ENCODE assay signal across 16 cellular contexts in genomic region chr12:130160711-130161231, GRCh38. TPM values are rescaled to one million over a fixed set of nuclear protein-coding genes. Genes with fewer than 3 reads are reported as not detected.
DNase-seq lines count a peak whose midpoint lies in the region; ATAC-seq, FAIRE-seq and TF ChIP-seq lines count a peak whose summit lies in the region.
"Had no signal": no experiment of that assay in that cellular context is flagged by ENCODE, and none has a peak within 500 bp of the region (broad histone marks: within the 10 kb centered on the region; RNA-seq: fewer than 3 reads in every experiment).

No MANE protein-coding gene starts in this region.

- H3K4me3 ChIP-seq in right lobe of liver = no peak overlapping the region
- no peak overlapping the region for H3K4me3 ChIP-seq in HepG2 (replicated peaks in 1 of 3; ENCODE audit: insufficient read depth in 1 of 3, low read depth in 2 of 3, low read length in 3 of 3)
- H3K4me3 ChIP-seq in iPS-20b (ENCODE audit: low read length) = peak overlapping the region; percentile 58
- peak overlapping the region; percentile 58 for H3K4me3 ChIP-seq in psoas muscle

- no TSS peak for BruUV-seq in HepG2 (replicated peaks; lab: Mats Ljungman, UMichigan)

- no peak for TF ChIP-seq RAD21 in HepG2 (CRISPR knock-in tag; IDR thresholded peaks at IDR 0.05)

- no peak for TF ChIP-seq CTCF in right lobe of liver (IDR thresholded peaks at IDR 0.05)
- TF ChIP-seq CTCF in HepG2 (CRISPR knock-in tag; IDR thresholded peaks at IDR 0.05) = no peak
- no peak for TF ChIP-seq CTCF in psoas muscle (IDR thresholded peaks at IDR 0.05)

- H4K20me1 ChIP-seq in HepG2 (ENCODE audit: insufficient read depth, low read length) = no peaks in the 10 kb centered on the region

- H3K9me3 ChIP-seq in right lobe of liver (no peaks in the 10 kb centered on the region), HepG2 (ENCODE audit: low read length) (no peaks in the 10 kb centered on the region), iPS-20b (ENCODE audit: insufficient read depth, low read depth, low read length) (no peaks in the 10 kb centered on the region), psoas muscle (no peaks in the 10 kb centered on the region)

- H3K4me2 ChIP-seq in HepG2 (ENCODE audit: low read depth, low read length) = no peak overlapping the region

- ATAC-seq in right lobe of liver = no peak
- no peak for ATAC-seq in HepG2
- ATAC-seq in psoas muscle = no peak
- no peak for ATAC-seq in GM18867 (IDR thresholded peaks at IDR 0.05; ENCODE audit: unreplicated experiment)
- ATAC-seq: Panc1 had no signal

- H3K27me3 ChIP-seq in right lobe of liver = peaks cover 0 to 32% of the 10 kb centered on the region in 2 donors
- peaks cover 3 to 47% of the 10 kb centered on the region in 2 experiments; a peak in 4 of 5 replicates for H3K27me3 ChIP-seq in HepG2 (ENCODE audit: control insufficient read depth in 1 of 2, insufficient read depth in 2 of 2, low read length in 2 of 2)
- H3K27me3 ChIP-seq in iPS-20b (ENCODE audit: insufficient read depth, low read length) = peaks cover 96% of the 10 kb centered on the region
- H3K27me3 ChIP-seq in psoas muscle (ENCODE audit: insufficient read depth in 3 of 3, low read length in 2 of 3) = peaks cover 0 to 66% (median 16%) of the 10 kb centered on the region in 3 donors

- H2AFZ ChIP-seq in HepG2 (ENCODE audit: low read length) = no peak overlapping the region

- WGBS in right lobe of liver (ENCODE audit: insufficient coverage, low coverage, low lambda C conversion rate, missing lambda C conversion rate) = 1% methylated on average over 13 of the region's 44 CpGs
- 15% methylated on average over 10 of the region's 44 CpGs for WGBS in HepG2 (ENCODE audit: low lambda C conversion rate)
- WGBS in psoas muscle, 3 donors = 5 to 12% (median 8%) methylated on average over 37 to 44 of the region's 44 CpGs

- no peak for TF ChIP-seq EP300 in HepG2 (IDR thresholded peaks at IDR 0.05; ENCODE audit: low read depth in 2 of 2, low read length in 2 of 2)
- no peak for TF ChIP-seq EP300 in HepG2 (CRISPR knock-in tag; IDR thresholded peaks at IDR 0.05; ENCODE audit: borderline replicate concordance)

- H3K4me1 ChIP-seq in right lobe of liver (peaks cover 0 to 10% (median 0%) of the 10 kb centered on the region in 4 donors), HepG2 (ENCODE audit: insufficient read depth, low read length) (no peaks in the 10 kb centered on the region), iPS-20b (ENCODE audit: insufficient read depth, low read length) (peaks cover 45% of the 10 kb centered on the region), psoas muscle (no peaks in the 10 kb centered on the region)

- FAIRE-seq in HepG2 (lab: Jason Lieb, UNC) = no peak
- FAIRE-seq: A204.1 had no signal

- H3K36me3 ChIP-seq in right lobe of liver (no peaks in the 10 kb centered on the region), HepG2 (replicated peaks in 1 of 2; ENCODE audit: control insufficient read depth in 1 of 2, insufficient read depth in 2 of 2, low read length in 2 of 2) (no peaks in the 10 kb centered on the region), iPS-20b (ENCODE audit: insufficient read depth, low read depth, low read length) (no peaks in the 10 kb centered on the region), psoas muscle (ENCODE audit: insufficient read depth in 1 of 2, low read depth in 1 of 2) (no peaks in the 10 kb centered on the region)

- no peak for TF ChIP-seq POLR2A in right lobe of liver (IDR thresholded peaks at IDR 0.05)
- no peak for TF ChIP-seq POLR2A in HepG2 (IDR thresholded peaks at IDR 0.05; ENCODE audit: insufficient read depth in 1 of 2, low read depth in 2 of 2, low read length in 2 of 2)

- in situ Hi-C loops in HepG2 (cut with HindIII; ENCODE audit: extremely low pct_ligation_motif_present, low pct_unique_long_range_greater_than_20kb) = no loop called here

- POLR2A ChIA-PET in HepG2 (lab: Yijun Ruan, JAX) (no interaction called here), HEK293T (lab: Yijun Ruan, JAX) (no interaction called here)

- intact Hi-C loops in right lobe of liver (cut with DNase I) = no loop called here
- intact Hi-C loops in HepG2 (cut with micrococcal nuclease; ENCODE audit: unreplicated experiment) = no loop called here
- intact Hi-C loops in psoas muscle (cut with DNase I) = no loop called here

- CTCF ChIA-PET in HepG2 (lab: Yijun Ruan, JAX; ENCODE audit: low intra/inter-chr PET ratio, low total read pairs) = no interaction called here
- CTCF ChIA-PET in HEK293T (lab: Yijun Ruan, JAX) = interaction anchor here (1.1 kb wide), 1 partner anchor 29 kb away, joined by 3 read pairs; no protein-coding TSS in a partner anchor

- H3K9ac ChIP-seq in HepG2 (ENCODE audit: insufficient read depth, low read depth, low read length) (no peak overlapping the region), iPS-20b (ENCODE audit: low read depth, low read length) (no peak overlapping the region)

- H3K27ac ChIP-seq in right lobe of liver = no peak overlapping the region
- no peak overlapping the region for H3K27ac ChIP-seq in HepG2 (ENCODE audit: extremely low read length, insufficient read depth, low read length)
- H3K27ac ChIP-seq in iPS-20b (ENCODE audit: low read length) = no peak overlapping the region
- no peak overlapping the region for H3K27ac ChIP-seq in psoas muscle

- peak in 2 of 3 donors; percentile 14 to 36 for DNase-seq in right lobe of liver
- no peak for DNase-seq in HepG2 (ENCODE audit: low spot score)
- no peak for DNase-seq in psoas muscle
- DNase-seq in KG1 (lab: John Stamatoyannopoulos, UW) = no peak
- no peak for DNase-seq in NCI-H187 treated with DMSO at 0.1 percent for 48 hours (lab: John Stamatoyannopoulos, UW)
- DNase-seq in HEK293T (ENCODE audit: extremely low spot score) = no peak
- DNase-seq: CD4-positive, CD25-positive, alpha-beta regulatory T cell; DMS79 treated with DMSO at 0.1 percent for 48 hours; HCEC 1CT had no signal

- H3K79me2 ChIP-seq in HepG2 (ENCODE audit: insufficient read depth, low read length) = no peaks in the 10 kb centered on the region

TF ChIP-seq in HepG2, 621 proteins besides CTCF, POLR2A, EP300 and RAD21 (continues in another document):
- TF ChIP-seq ZNF569 (CRISPR knock-in tag; IDR thresholded peaks at IDR 0.05; ENCODE audit: borderline replicate concordance) = no peak
- TF ChIP-seq BRD4 (CRISPR knock-in tag; IDR thresholded peaks at IDR 0.05) = no peak
- no peak for TF ChIP-seq PHF5A (CRISPR knock-in tag; IDR thresholded peaks at IDR 0.05; ENCODE audit: low read depth, unreplicated experiment)
- TF ChIP-seq ZBTB8A (CRISPR knock-in tag; IDR thresholded peaks at IDR 0.05; ENCODE audit: borderline replicate concordance, low read depth) = no peak
- TF ChIP-seq CREBL2 (CRISPR knock-in tag; IDR thresholded peaks at IDR 0.05; ENCODE audit: borderline replicate concordance) = no peak
- no peak for TF ChIP-seq U2AF1 (optimal IDR thresholded peaks at IDR 0.05; ENCODE audit: low read depth, low read length)
- no peak for TF ChIP-seq ZNF253 (CRISPR knock-in tag; IDR thresholded peaks at IDR 0.05; ENCODE audit: borderline replicate concordance)

TF ChIP-seq in HEK293T, 16 proteins besides CTCF, POLR2A, EP300 and RAD21:
- TF ChIP-seq FOXA1 (IDR thresholded peaks at IDR 0.05) (no peak), L3MBTL2 (conservative IDR thresholded peaks at IDR 0.05) (no peak), CTBP1 (IDR thresholded peaks at IDR 0.05; ENCODE audit: borderline replicate concordance) (no peak), NFRKB (IDR thresholded peaks at IDR 0.05) (no peak), TARDBP (IDR thresholded peaks at IDR 0.05) (no peak), BHLHE40 (IDR thresholded peaks at IDR 0.05; ENCODE audit: borderline replicate concordance) (no peak), ELF4 (IDR thresholded peaks at IDR 0.05) (no peak)

RNA-seq across cellular contexts. Expression of gene FZD10, which starts 1.5 kb away (rescaled TPM):
- total RNA-seq in right lobe of liver (not detected), HepG2 (2016; rRNA removed; fragmentation: Illumina TruSeq; extraction: Trizol) (not detected in 2 replicates), psoas muscle (under 1 TPM; 0.17 to 0.68 (median 0.42) TPM)
- total RNA-seq in HepG2 (2016; cell fraction: cytosol; rRNA removed; fragmentation: Illumina TruSeq; extraction: Trizol; ENCODE audit: low read depth) = not detected in 2 replicates
- not detected in 2 replicates for total RNA-seq in HepG2 (2016; cell fraction: insoluble cytoplasmic fraction; rRNA removed; fragmentation: Illumina TruSeq; extraction: Trizol)
- not detected in 2 replicates for total RNA-seq in HepG2 (2016; cell fraction: membrane; rRNA removed; fragmentation: Illumina TruSeq; extraction: Trizol)
- total RNA-seq in HepG2 (2016; cell fraction: nucleus; rRNA removed; fragmentation: Illumina TruSeq; extraction: Trizol) = not detected in 2 replicates
- polyA plus RNA-seq in HepG2 (2011; rRNA removed) (not detected in 2 replicates), psoas muscle (under 1 TPM; 0.18 to 0.31 (median 0.26) TPM)
- not detected in 2 replicates for polyA plus RNA-seq in HepG2 (2011; cell fraction: cytosol; rRNA removed)
- polyA plus RNA-seq in HepG2 (2011; cell fraction: nucleus; rRNA removed) = not detected in 2 replicates
- polyA plus RNA-seq in HepG2 (2012) = not detected in 2 replicates
- not detected in 2 replicates for polyA plus RNA-seq in HepG2 (2016; cell fraction: cytosol; fragmentation: Illumina TruSeq; extraction: Trizol; ENCODE audit: low read depth)
- not detected in 2 replicates for polyA plus RNA-seq in HepG2 (2016; cell fraction: insoluble cytoplasmic fraction; fragmentation: Illumina TruSeq; extraction: Trizol; ENCODE audit: low read depth)
- polyA plus RNA-seq in HepG2 (2016; cell fraction: membrane; fragmentation: Illumina TruSeq; extraction: Trizol; ENCODE audit: low read depth) = not detected in 2 replicates
- polyA plus RNA-seq in HepG2 (2016; cell fraction: nucleus; fragmentation: Illumina TruSeq; extraction: Trizol; ENCODE audit: insufficient read depth, low read depth) = not detected in 2 replicates
- polyA minus RNA-seq in HepG2 (2011; rRNA and poly(A)+ RNA removed; ENCODE audit: low replicate concordance) = 16.3 TPM in 1 of 2 replicates, not detected in the other
- 0.18 and 0.20 TPM in 2 replicates for polyA minus RNA-seq in HepG2 (2011; cell fraction: cytosol; rRNA and poly(A)+ RNA removed)
- polyA minus RNA-seq in HepG2 (2011; cell fraction: nucleus; rRNA and poly(A)+ RNA removed) = 0.39 TPM in 1 of 2 replicates, not detected in the other
- total RNA-seq: activated T-helper 2 cell treated with anti-CD3 and anti-CD28 coated beads, Interferon-gamma antibody, Interleukin-2, Interleukin-4, amounts not matched to agents 10 μg/mL and 5 μg/mL and 100 μg/mL, durations not matched to agents 14 hours and 24 hours and 36 hours; CD4-positive, CD25-positive, alpha-beta regulatory T cell; glomerular endothelial cell; pulmonary artery endothelial cell had no signal
- polyA plus RNA-seq: CD4-positive, CD25-positive, alpha-beta regulatory T cell had no signal

Comparison
In these comparisons a context has a peak if more than half of its experiments do, and no peak if none do; other contexts are left out.
1. DNase-seq: peak in right lobe of liver (2 of 3); none in HepG2 (single experiment), psoas muscle (0 of 2), KG1 (single experiment), NCI-H187 treated with DMSO at 0.1 percent for 48 hours (single experiment) and HEK293T (single experiment).
2. H3K4me3 ChIP-seq: peak in iPS-20b (single experiment) and psoas muscle (single experiment); none in right lobe of liver (0 of 3) and HepG2 (0 of 3).